ENCODE assay signal across 1 cellular context in genomic region chr2:69933254-69933828, GRCh38.
TF ChIP-seq lines count a peak whose summit lies in the region.

No MANE protein-coding gene starts in this region.

TF ChIP-seq in endothelial cell of umbilical vein, 7 proteins besides CTCF, POLR2A, EP300 and RAD21 (continued from another document):
- TF ChIP-seq EZH2 (IDR thresholded peaks at IDR 0.05; ENCODE audit: borderline replicate concordance, low read depth, low read length, severe bottlenecking) = no peak
